ENCODE assay signal across 24 cellular contexts in genomic region chr11:16357776-16358175, GRCh38. TPM values are rescaled to one million over a fixed set of nuclear protein-coding genes. Genes with fewer than 3 reads are reported as not detected.
A peak's percentile ranks its signal among the peaks of the same experiment; 100 is the strongest.
DNase-seq lines count a peak whose midpoint lies in the region; ATAC-seq, FAIRE-seq and TF ChIP-seq lines count a peak whose summit lies in the region.
"Had no signal": no experiment of that assay in that cellular context is flagged by ENCODE, and none has a peak within 500 bp of the region (broad histone marks: within the 10 kb centered on the region; RNA-seq: fewer than 3 reads in every experiment).

No MANE protein-coding gene starts in this region.

- no peak overlapping the region for H3K4me2 ChIP-seq in HepG2 (ENCODE audit: low read depth, low read length)
- H3K4me2 ChIP-seq: BLaER1 had no signal

- no peak for FAIRE-seq in HepG2 (lab: Jason Lieb, UNC)
- FAIRE-seq: G401.6, GM12891 had no signal

- H2AFZ ChIP-seq in HepG2 (ENCODE audit: low read length): no peak overlapping the region

- TF ChIP-seq CTCF in HepG2 (CRISPR knock-in tag; IDR thresholded peaks at IDR 0.05) (no peak), right lobe of liver (IDR thresholded peaks at IDR 0.05) (no peak), progenitor cell of endocrine pancreas (IDR thresholded peaks at IDR 0.05; ENCODE audit: unreplicated experiment) (no peak), endothelial cell (IDR thresholded peaks at IDR 0.05; ENCODE audit: unreplicated experiment) (no peak), GM10248 (IDR thresholded peaks at IDR 0.05; ENCODE audit: control extremely low read depth, extremely low read depth, low read depth, missing control alignments) (no peak)

- H3K9me3 Mint-ChIP-seq in progenitor cell of endocrine pancreas (ENCODE audit: low read depth) (peaks cover 3% of the 10 kb centered on the region), endothelial cell (ENCODE audit: unreplicated experiment) (no peaks in the 10 kb centered on the region)

- no peak for TF ChIP-seq EP300 in HepG2 (IDR thresholded peaks at IDR 0.05; ENCODE audit: low read depth in 2 of 2, low read length in 2 of 2)
- no peak for TF ChIP-seq EP300 in HepG2 (CRISPR knock-in tag; IDR thresholded peaks at IDR 0.05; ENCODE audit: borderline replicate concordance)

- H3K4me3 Mint-ChIP-seq in progenitor cell of endocrine pancreas (ENCODE audit: low read depth) (no peak overlapping the region), endothelial cell (ENCODE audit: unreplicated experiment) (no peak overlapping the region)
- H3K4me3 Mint-ChIP-seq: CD4-positive, CD25-positive, alpha-beta regulatory T cell; HFFc6; IgD-negative memory B cell had no signal

- CTCF ChIA-PET in HepG2 (lab: Yijun Ruan, JAX; ENCODE audit: low intra/inter-chr PET ratio, low total read pairs): no interaction called here
- CTCF ChIA-PET in GM10248 (lab: Yijun Ruan, JAX): no interaction called here

- POLR2A ChIA-PET in HepG2 (lab: Yijun Ruan, JAX): interaction anchor here (0.5 kb wide), 1 partner anchor 32 kb away, joined by 3 read pairs; no protein-coding TSS in a partner anchor
- POLR2A ChIA-PET in GM10248 (lab: Yijun Ruan, JAX): no interaction called here

- in situ Hi-C loops in HepG2 (cut with HindIII; ENCODE audit: extremely low pct_ligation_motif_present, low pct_unique_long_range_greater_than_20kb): no loop called here

- DNase-seq in HepG2 (ENCODE audit: low spot score) (peak; percentile 56), right lobe of liver (no peak), progenitor cell of endocrine pancreas (ENCODE audit: low spot score, unreplicated experiment) (no peak), endothelial cell (ENCODE audit: low spot score) (no peak), GM10248 (ENCODE audit: extremely low spot score) (no peak), NCI-H1694 treated with DMSO at 0.1 percent for 48 hours (lab: John Stamatoyannopoulos, UW) (no peak)
- DNase-seq: 8988T; CD4-positive, CD25-positive, alpha-beta regulatory T cell; GOT3; NCI-H1105; NCI-H1436 treated with DMSO at 0.1 percent for 48 hours; NCI-H1930; NCI-H524 treated with DMSO at 0.1 percent for 48 hours; Right ventricle myocardium superior; RPMI8226 had no signal

- no peak for ATAC-seq in HepG2
- no peak for ATAC-seq in right lobe of liver
- no peak for ATAC-seq in HG03045 (IDR thresholded peaks at IDR 0.05; ENCODE audit: unreplicated experiment)

- H3K27ac ChIP-seq in HepG2 (ENCODE audit: extremely low read length, insufficient read depth, low read length) (peak overlapping the region; percentile 63), right lobe of liver (no peak overlapping the region), angular gyrus (ENCODE audit: low read depth, low read length) (peak overlapping the region; percentile 20)
- H3K27ac ChIP-seq: BLaER1 had no signal

- H3K4me1 ChIP-seq in HepG2 (ENCODE audit: insufficient read depth, low read length) (peaks cover 64% of the 10 kb centered on the region), right lobe of liver (no peaks in the 10 kb centered on the region)
- H3K4me1 ChIP-seq: BLaER1 had no signal

- H3K27ac Mint-ChIP-seq in progenitor cell of endocrine pancreas: peak overlapping the region; percentile 90
- no peak overlapping the region for H3K27ac Mint-ChIP-seq in endothelial cell (ENCODE audit: unreplicated experiment)
- H3K27ac Mint-ChIP-seq: CD4-positive, CD25-positive, alpha-beta regulatory T cell; HFFc6; IgD-negative memory B cell had no signal

- no peaks in the 10 kb centered on the region for H3K27me3 ChIP-seq in HepG2 (ENCODE audit: control insufficient read depth in 1 of 2, insufficient read depth in 2 of 2, low read length in 2 of 2)
- no peaks in the 10 kb centered on the region for H3K27me3 ChIP-seq in right lobe of liver
- H3K27me3 ChIP-seq: BLaER1, SJSA1 had no signal

- no peaks in the 10 kb centered on the region for H4K20me1 ChIP-seq in HepG2 (ENCODE audit: insufficient read depth, low read length)
- H4K20me1 ChIP-seq: BLaER1 had no signal

- no peaks in the 10 kb centered on the region for H3K36me3 ChIP-seq in HepG2 (replicated peaks in 1 of 2; ENCODE audit: control insufficient read depth in 1 of 2, insufficient read depth in 2 of 2, low read length in 2 of 2)
- no peaks in the 10 kb centered on the region for H3K36me3 ChIP-seq in right lobe of liver
- H3K36me3 ChIP-seq: BLaER1, HAP-1, SJSA1 had no signal

- no peak overlapping the region for H3K4me3 ChIP-seq in HepG2 (replicated peaks in 1 of 3; ENCODE audit: insufficient read depth in 1 of 3, low read depth in 2 of 3, low read length in 3 of 3)
- H3K4me3 ChIP-seq in right lobe of liver: no peak overlapping the region
- H3K4me3 ChIP-seq: BLaER1, HAP-1, SJSA1 had no signal

- no TSS peak for BruUV-seq in HepG2 (replicated peaks; lab: Mats Ljungman, UMichigan)

- peaks cover 45% of the 10 kb centered on the region for H3K4me1 Mint-ChIP-seq in progenitor cell of endocrine pancreas (ENCODE audit: low read depth)
- H3K4me1 Mint-ChIP-seq in endothelial cell (ENCODE audit: unreplicated experiment): peaks cover 30% of the 10 kb centered on the region
- H3K4me1 Mint-ChIP-seq: CD4-positive, CD25-positive, alpha-beta regulatory T cell; IgD-negative memory B cell had no signal

- no peaks in the 10 kb centered on the region for H3K9me3 ChIP-seq in HepG2 (ENCODE audit: low read length)
- H3K9me3 ChIP-seq in right lobe of liver: no peaks in the 10 kb centered on the region
- H3K9me3 ChIP-seq: BLaER1, HAP-1, SJSA1 had no signal

- no peak overlapping the region for H3K9ac ChIP-seq in HepG2 (ENCODE audit: insufficient read depth, low read depth, low read length)
- H3K9ac ChIP-seq: BLaER1 had no signal

- H3K27me3 Mint-ChIP-seq in progenitor cell of endocrine pancreas: peaks cover 2% of the 10 kb centered on the region
- no peaks in the 10 kb centered on the region for H3K27me3 Mint-ChIP-seq in endothelial cell (ENCODE audit: unreplicated experiment)
- H3K27me3 Mint-ChIP-seq: CD4-positive, CD25-positive, alpha-beta regulatory T cell had no signal

- peaks cover 3% of the 10 kb centered on the region for H3K79me2 ChIP-seq in HepG2 (ENCODE audit: insufficient read depth, low read length)

- intact Hi-C loops in HepG2 (cut with micrococcal nuclease; ENCODE audit: unreplicated experiment) (loop anchor here (2.0 to 5.0 kb wide), 3 partner anchors 45 to 250 kb away; no protein-coding TSS in a partner anchor), right lobe of liver (cut with DNase I) (no loop called here)

- H3K36me3 Mint-ChIP-seq in progenitor cell of endocrine pancreas (ENCODE audit: insufficient read depth): no peaks in the 10 kb centered on the region
- no peaks in the 10 kb centered on the region for H3K36me3 Mint-ChIP-seq in endothelial cell (ENCODE audit: low read depth, unreplicated experiment)
- H3K36me3 Mint-ChIP-seq: CD4-positive, CD25-positive, alpha-beta regulatory T cell; IgD-negative memory B cell had no signal

- WGBS in HepG2 (ENCODE audit: low lambda C conversion rate): 0% methylated on average over 2 of the region's 2 CpGs
- 26% methylated on average over 2 of the region's 2 CpGs for WGBS in right lobe of liver (ENCODE audit: insufficient coverage, low coverage, low lambda C conversion rate, missing lambda C conversion rate)

- no peak for TF ChIP-seq RAD21 in HepG2 (CRISPR knock-in tag; IDR thresholded peaks at IDR 0.05)

- TF ChIP-seq POLR2A in HepG2 (IDR thresholded peaks at IDR 0.05; ENCODE audit: insufficient read depth in 1 of 2, low read depth in 2 of 2, low read length in 2 of 2) (no peak), right lobe of liver (IDR thresholded peaks at IDR 0.05) (no peak)

RNA-seq across cellular contexts. Expression of gene SOX6, which starts 1.4 kb away (rescaled TPM):
- total RNA-seq in HepG2 (2016; rRNA removed; fragmentation: Illumina TruSeq; extraction: Trizol): 11.1 and 11.2 TPM in 2 replicates
- 5.0 and 7.1 TPM in 2 replicates for total RNA-seq in HepG2 (2016; cell fraction: cytosol; rRNA removed; fragmentation: Illumina TruSeq; extraction: Trizol; ENCODE audit: low read depth)
- 9.8 TPM in 2 replicates for total RNA-seq in HepG2 (2016; cell fraction: insoluble cytoplasmic fraction; rRNA removed; fragmentation: Illumina TruSeq; extraction: Trizol)
- 3.7 and 4.3 TPM in 2 replicates for total RNA-seq in HepG2 (2016; cell fraction: membrane; rRNA removed; fragmentation: Illumina TruSeq; extraction: Trizol)
- 42.1 and 45.0 TPM in 2 replicates for total RNA-seq in HepG2 (2016; cell fraction: nucleus; rRNA removed; fragmentation: Illumina TruSeq; extraction: Trizol)
- 2.0 and 2.6 TPM in 2 replicates for polyA plus RNA-seq in HepG2 (2011; rRNA removed)
- polyA plus RNA-seq in HepG2 (2011; cell fraction: cytosol; rRNA removed): 1.5 and 1.6 TPM in 2 replicates
- polyA plus RNA-seq in HepG2 (2011; cell fraction: nucleus; rRNA removed): 3.0 TPM in 2 replicates
- polyA plus RNA-seq in HepG2 (2012): 1.9 and 2.6 TPM in 2 replicates
- polyA plus RNA-seq in HepG2 (2016; cell fraction: cytosol; fragmentation: Illumina TruSeq; extraction: Trizol; ENCODE audit: low read depth): 0.21 and 0.66 TPM in 2 replicates
- polyA plus RNA-seq in HepG2 (2016; cell fraction: insoluble cytoplasmic fraction; fragmentation: Illumina TruSeq; extraction: Trizol; ENCODE audit: low read depth): 6.1 and 7.0 TPM in 2 replicates
- 0.65 and 1.4 TPM in 2 replicates for polyA plus RNA-seq in HepG2 (2016; cell fraction: membrane; fragmentation: Illumina TruSeq; extraction: Trizol; ENCODE audit: low read depth)
- polyA plus RNA-seq in HepG2 (2016; cell fraction: nucleus; fragmentation: Illumina TruSeq; extraction: Trizol; ENCODE audit: insufficient read depth, low read depth): 6.4 and 8.3 TPM in 2 replicates
- polyA minus RNA-seq in HepG2 (2011; rRNA and poly(A)+ RNA removed; ENCODE audit: low replicate concordance): 0.30 and 10.1 TPM in 2 replicates
- polyA minus RNA-seq in HepG2 (2011; cell fraction: cytosol; rRNA and poly(A)+ RNA removed): 3.0 and 5.5 TPM in 2 replicates
- polyA minus RNA-seq in HepG2 (2011; cell fraction: nucleus; rRNA and poly(A)+ RNA removed): 72.4 and 79.2 TPM in 2 replicates
- 10 to 100 TPM in 2 of 6 experiments, 1 to 10 TPM in 4; 3.3 to 16.1 (median 7.8) TPM for total RNA-seq in right lobe of liver
- total RNA-seq in progenitor cell of endocrine pancreas: 32.6 and 34.9 TPM in 2 replicates
- total RNA-seq in endothelial cell (ENCODE audit: unreplicated experiment): 21.0 TPM
- polyA plus RNA-seq: CD4-positive, CD25-positive, alpha-beta regulatory T cell; IgD-negative memory B cell had no signal

Comparison
In these comparisons a context has a peak if more than half of its experiments do, and no peak if none do; other contexts are left out.
1. H3K27ac ChIP-seq: peak in HepG2 (single experiment) and angular gyrus (single experiment); none in right lobe of liver (0 of 3).